In genomic region chr16:50316848-50317630, GRCh38 we compare ENCODE assay signal across 18 cellular contexts. TPM values are rescaled to one million over a fixed set of nuclear protein-coding genes. Genes with fewer than 3 reads are reported as not detected.
DNase-seq lines count a peak whose midpoint lies in the region; ATAC-seq and TF ChIP-seq lines count a peak whose summit lies in the region.
"Had no signal": no experiment of that assay in that cellular context is flagged by ENCODE, and none has a peak within 500 bp of the region (broad histone marks: within the 10 kb centered on the region; RNA-seq: fewer than 3 reads in every experiment).

No MANE protein-coding gene starts in this region.

- H3K27me3 Mint-ChIP-seq in activated naive CD4-positive, alpha-beta T cell treated with anti-CD3 and anti-CD28 coated beads, Interleukin-2, amount 10 ng/mL, durations not matched to agents 7 days and 5 days, result no peaks in the 10 kb centered on the region
- no peaks in the 10 kb centered on the region for H3K27me3 Mint-ChIP-seq in activated B cell treated with CpG ODN at 0.5 μM for 24 hours
- H3K27me3 Mint-ChIP-seq: activated naive CD4-positive, alpha-beta T cell treated with anti-CD3 and anti-CD28 coated beads, Interleukin-2, amount 50 U/mL, for 24 hours; naive B cell had no signal

- H3K9me3 Mint-ChIP-seq in activated naive CD4-positive, alpha-beta T cell treated with anti-CD3 and anti-CD28 coated beads, Interleukin-2, amount 10 ng/mL, durations not matched to agents 7 days and 5 days, result no peaks in the 10 kb centered on the region
- H3K9me3 Mint-ChIP-seq in activated B cell treated with CpG ODN at 0.5 μM for 24 hours, result no peaks in the 10 kb centered on the region
- H3K9me3 Mint-ChIP-seq: activated naive CD4-positive, alpha-beta T cell treated with anti-CD3 and anti-CD28 coated beads, Interleukin-2, amount 50 U/mL, for 24 hours; naive B cell; T-helper 1 cell treated with Interleukin-12 subunit alpha and Interleukin-12 subunit beta and Interleukin-4 antibody, amounts not matched to agents 30 μg/mL and 1 μg/mL, for 36 hours; WTC11 had no signal

- POLR2A ChIA-PET in activated B cell treated with CpG ODN at 0.5 μM for 24 hours (lab: Charles Lee), result no interaction called here

- no peak overlapping the region for H3K4me3 Mint-ChIP-seq in activated naive CD4-positive, alpha-beta T cell treated with anti-CD3 and anti-CD28 coated beads, Interleukin-2, amount 10 ng/mL, durations not matched to agents 7 days and 5 days
- no peak overlapping the region for H3K4me3 Mint-ChIP-seq in activated B cell treated with CpG ODN at 0.5 μM for 24 hours
- H3K4me3 Mint-ChIP-seq: activated naive CD4-positive, alpha-beta T cell treated with anti-CD3 and anti-CD28 coated beads, Interleukin-2, amount 50 U/mL, for 24 hours; T-helper 1 cell treated with Interleukin-12 subunit alpha and Interleukin-12 subunit beta and Interleukin-4 antibody, amounts not matched to agents 30 μg/mL and 1 μg/mL, for 36 hours; WTC11 had no signal

- peak; percentile 19 for DNase-seq in activated naive CD4-positive, alpha-beta T cell treated with anti-CD3 and anti-CD28 coated beads, Interleukin-2, amount 10 ng/mL, durations not matched to agents 7 days and 5 days
- no peak for DNase-seq in activated naive CD4-positive, alpha-beta T cell treated with Interleukin-2 at 50 U/mL for 16 hours
- DNase-seq in activated B cell treated with CpG ODN at 0.5 μM for 24 hours (no peak), hepatic stellate cell (ENCODE audit: low spot score) (peak; percentile 9), smooth muscle cell of the brain vasculature (ENCODE audit: low read depth, low spot score) (peak; percentile 54), islet precursor cell (no peak), cerebellum (ENCODE audit: low spot score) (no peak)
- DNase-seq: ACHN; effector CD4-positive, alpha-beta T cell; esophagus squamous epithelium; HCEC 1CT; naive B cell; NCI-H1436 treated with DMSO at 0.1 percent for 48 hours; NCI-H345 had no signal

- CTCF ChIA-PET in activated naive CD4-positive, alpha-beta T cell treated with anti-CD3 and anti-CD28 coated beads, Interleukin-2, amount 10 ng/mL, durations not matched to agents 7 days and 5 days (lab: Charles Lee), result interaction anchor here (0.6 to 4.5 kb wide), 3 partner anchors 9 to 79 kb away, joined by 3 to 29 read pairs (median 5); no protein-coding TSS in a partner anchor
- CTCF ChIA-PET in activated B cell treated with CpG ODN at 0.5 μM for 24 hours (lab: Charles Lee), result interaction anchor here (2.0 kb wide), 1 partner anchor 10 kb away, joined by 5 read pairs; no protein-coding TSS in a partner anchor

- H3K36me3 Mint-ChIP-seq in activated naive CD4-positive, alpha-beta T cell treated with anti-CD3 and anti-CD28 coated beads, Interleukin-2, amount 10 ng/mL, durations not matched to agents 7 days and 5 days, result peaks cover 81% of the 10 kb centered on the region
- peaks cover 90% of the 10 kb centered on the region for H3K36me3 Mint-ChIP-seq in activated B cell treated with CpG ODN at 0.5 μM for 24 hours (ENCODE audit: low read depth)

- peaks cover 53% of the 10 kb centered on the region for H3K4me1 Mint-ChIP-seq in activated naive CD4-positive, alpha-beta T cell treated with anti-CD3 and anti-CD28 coated beads, Interleukin-2, amount 10 ng/mL, durations not matched to agents 7 days and 5 days
- H3K4me1 Mint-ChIP-seq in activated B cell treated with CpG ODN at 0.5 μM for 24 hours, result peaks cover 9% of the 10 kb centered on the region
- H3K4me1 Mint-ChIP-seq: WTC11 had no signal

- no peak for ATAC-seq in activated B cell treated with CpG ODN at 0.5 μM for 24 hours (ENCODE audit: low read depth)
- ATAC-seq in HG02610 (IDR thresholded peaks at IDR 0.05; ENCODE audit: unreplicated experiment), result no peak
- ATAC-seq: WTC11 had no signal

- intact Hi-C loops in activated B cell treated with CpG ODN at 0.5 μM for 24 hours (cut with micrococcal nuclease), result no loop called here

- TF ChIP-seq CTCF in activated B cell treated with CpG ODN at 0.5 μM for 24 hours (IDR thresholded peaks at IDR 0.05), result no peak

- H3K27ac Mint-ChIP-seq in activated naive CD4-positive, alpha-beta T cell treated with anti-CD3 and anti-CD28 coated beads, Interleukin-2, amount 10 ng/mL, durations not matched to agents 7 days and 5 days, result peak overlapping the region; percentile 17
- peak overlapping the region; percentile 31 for H3K27ac Mint-ChIP-seq in activated B cell treated with CpG ODN at 0.5 μM for 24 hours
- H3K27ac Mint-ChIP-seq: T-helper 1 cell treated with Interleukin-12 subunit alpha and Interleukin-12 subunit beta and Interleukin-4 antibody, amounts not matched to agents 30 μg/mL and 1 μg/mL, for 36 hours; WTC11 had no signal

RNA-seq across cellular contexts. Expression of gene ADCY7, which starts 50.7 kb away (rescaled TPM):
- 109 and 128 TPM in 2 replicates for total RNA-seq in activated B cell treated with CpG ODN at 0.5 μM for 24 hours
- 6.4 TPM for total RNA-seq in cerebellum

RNA-seq across cellular contexts. Expression of gene BRD7, which starts 51.7 kb away (rescaled TPM):
- total RNA-seq in activated B cell treated with CpG ODN at 0.5 μM for 24 hours (60.3 and 65.2 TPM in 2 replicates), cerebellum (54.7 TPM)

Comparison
In these comparisons a context has a peak if more than half of its experiments do, and no peak if none do; other contexts are left out.
1. DNase-seq: peak in activated naive CD4-positive, alpha-beta T cell treated with anti-CD3 and anti-CD28 coated beads, Interleukin-2, amount 10 ng/mL, durations not matched to agents 7 days and 5 days (single experiment), hepatic stellate cell (single experiment) and smooth muscle cell of the brain vasculature (single experiment); none in activated naive CD4-positive, alpha-beta T cell treated with Interleukin-2 at 50 U/mL for 16 hours (single experiment), activated B cell treated with CpG ODN at 0.5 μM for 24 hours (single experiment), islet precursor cell (single experiment) and cerebellum (single experiment).
2. RNA of gene ADCY7, which starts 50.7 kb away (total RNA-seq): 109 to 128 TPM in activated B cell treated with CpG ODN at 0.5 μM for 24 hours; 6.4 TPM in cerebellum (single experiment); every median in the first group is over 10 times any median in the second.